8 cellular contexts compared by ENCODE assay signal in genomic region chr15:81106560-81106959, GRCh38. TPM values are rescaled to one million over a fixed set of nuclear protein-coding genes. Genes with fewer than 3 reads are reported as not detected.
A peak's percentile ranks its signal among the peaks of the same experiment; 100 is the strongest.
DNase-seq lines count a peak whose midpoint lies in the region; ATAC-seq and TF ChIP-seq lines count a peak whose summit lies in the region.

No MANE protein-coding gene starts in this region.

- H3K4me3 Mint-ChIP-seq in MCF 10A (ENCODE audit: unreplicated experiment), result no peak overlapping the region

- CTCF ChIA-PET in MCF 10A (lab: Yijun Ruan, JAX), result interaction anchor here (0.5 to 16.9 kb wide), 24 partner anchors 10 to 500 kb away, joined by 3 to 459 read pairs (median 4); no protein-coding TSS in a partner anchor

- H4K20me1 ChIP-seq in SU-DHL-6 (ENCODE audit: low read depth, low read length), result no peaks in the 10 kb centered on the region

- BruUV-seq in MCF 10A (replicated peaks; lab: Mats Ljungman, UMichigan), result no TSS peak

- no peaks in the 10 kb centered on the region for H3K36me3 Mint-ChIP-seq in MCF 10A (ENCODE audit: insufficient read depth, unreplicated experiment)

- no peaks in the 10 kb centered on the region for H3K36me3 ChIP-seq in SU-DHL-6 (ENCODE audit: low read length)

- H2AFZ ChIP-seq in SU-DHL-6 (ENCODE audit: low read depth, low read length, severe bottlenecking), result no peak overlapping the region

- peak; percentile 66 for ATAC-seq in Right ventricle myocardium inferior
- ATAC-seq in GM21619 (IDR thresholded peaks at IDR 0.05; ENCODE audit: unreplicated experiment), result no peak

- 0 out of 2 replicates have a peak, but pooled peaks cover 5% of the 10 kb centered on the region for H3K27me3 ChIP-seq in SU-DHL-6 (ENCODE audit: low read length)

- no peaks in the 10 kb centered on the region for H3K79me2 ChIP-seq in SU-DHL-6 (ENCODE audit: insufficient read depth, low read length)

- no peaks in the 10 kb centered on the region for H3F3A ChIP-seq in SU-DHL-6 (ENCODE audit: insufficient read depth)

- intact Hi-C loops in Right ventricle myocardium inferior (cut with DNase I) (loop anchor here (1.0 to 5.0 kb wide), 2 partner anchors 51 to 160 kb away; no protein-coding TSS in a partner anchor), cardiac septum (cut with DNase I) (loop anchor here (2.0 kb wide), 1 partner anchor 158 kb away; no protein-coding TSS in a partner anchor), MCF 10A (cut with micrococcal nuclease) (loop anchor here (1.0 to 10.0 kb wide), 6 partner anchors 49 to 652 kb away; partner anchors contain the start of gene TLNRD1)

- peaks cover 23% of the 10 kb centered on the region for H3K4me1 Mint-ChIP-seq in MCF 10A (ENCODE audit: insufficient read depth, unreplicated experiment)

- DNase-seq in Right ventricle myocardium inferior (ENCODE audit: missing footprints) (no peak), cardiac septum (ENCODE audit: low spot score) (no peak), NAMALWA (ENCODE audit: low spot score) (peak; percentile 74), MCF 10A (ENCODE audit: unreplicated experiment) (peak; percentile 76), islet precursor cell (peak; percentile 75)
- DNase-seq in stimulated activated CD4-positive, alpha-beta T cell treated with anti-CD3 and anti-CD28 coated beads, Interleukin-2, amount 100 ng/mL, for 4 hours (ENCODE audit: low read depth), result peak; percentile 13

- H3K9ac ChIP-seq in SU-DHL-6 (ENCODE audit: low read length), result no peak overlapping the region

- H3K27ac Mint-ChIP-seq in MCF 10A (ENCODE audit: low read depth, unreplicated experiment), result no peak overlapping the region

- POLR2A ChIA-PET in MCF 10A (lab: Yijun Ruan, JAX), result interaction anchor here (0.7 to 2.5 kb wide), 5 partner anchors 10 to 160 kb away, joined by 4 to 12 read pairs (median 4); no protein-coding TSS in a partner anchor

- H3K4me3 ChIP-seq in SU-DHL-6 (ENCODE audit: insufficient read depth, low read length, poor library complexity, severe bottlenecking), result no peak overlapping the region

- H3K4me2 ChIP-seq in SU-DHL-6 (ENCODE audit: low read depth, low read length, poor library complexity, severe bottlenecking), result no peak overlapping the region

- H3K9me3 Mint-ChIP-seq in MCF 10A (ENCODE audit: unreplicated experiment), result no peaks in the 10 kb centered on the region

- H3K27ac ChIP-seq in SU-DHL-6 (ENCODE audit: low read depth, low read length), result no peak overlapping the region

- no peaks in the 10 kb centered on the region for H3K27me3 Mint-ChIP-seq in MCF 10A (ENCODE audit: insufficient read depth, unreplicated experiment)

- TF ChIP-seq CTCF in SU-DHL-6 (IDR thresholded peaks at IDR 0.05; ENCODE audit: insufficient read depth, low read length, poor library complexity, severe bottlenecking) (peak; percentile 59), MCF 10A (IDR thresholded peaks at IDR 0.05; ENCODE audit: unreplicated experiment) (peak; percentile 75)

- no peaks in the 10 kb centered on the region for H3K9me2 ChIP-seq in SU-DHL-6 (replicated peaks; ENCODE audit: insufficient read depth, low read length)

- H3K9me3 ChIP-seq in SU-DHL-6 (ENCODE audit: insufficient read depth, low read length), result no peaks in the 10 kb centered on the region

RNA-seq across cellular contexts. Expression of gene CFAP161, which starts 27.5 kb away (rescaled TPM):
- total RNA-seq in Right ventricle myocardium inferior (0.38 TPM), cardiac septum (1.7 TPM), MCF 10A (2022) (not detected in 2 replicates)

Comparison
In these comparisons a context has a peak if more than half of its experiments do, and no peak if none do; other contexts are left out.
1. DNase-seq: peak in NAMALWA (single experiment), MCF 10A (single experiment), islet precursor cell (single experiment) and stimulated activated CD4-positive, alpha-beta T cell treated with anti-CD3 and anti-CD28 coated beads, Interleukin-2, amount 100 ng/mL, for 4 hours (single experiment); none in Right ventricle myocardium inferior (single experiment) and cardiac septum (single experiment).